1 cellular context compared by ENCODE assay signal in genomic region chr14:99217066-99217465, GRCh38.
TF ChIP-seq lines count a peak whose summit lies in the region.

No MANE protein-coding gene starts in this region.

TF ChIP-seq in SK-N-SH, 30 proteins besides CTCF, POLR2A, EP300 and RAD21 (continued from another document):
- no peak for TF ChIP-seq FOSL2 (IDR thresholded peaks at IDR 0.05; ENCODE audit: borderline replicate concordance, low read depth)
- TF ChIP-seq SMC3 (IDR thresholded peaks at IDR 0.05; ENCODE audit: low read depth, low read length): no peak
- no peak for TF ChIP-seq GATA2 (CRISPR knock-in tag; IDR thresholded peaks at IDR 0.05)
- no peak for TF ChIP-seq FOXM1 (IDR thresholded peaks at IDR 0.05; ENCODE audit: low read depth)
- no peak for TF ChIP-seq TCF12 (IDR thresholded peaks at IDR 0.05)
- TF ChIP-seq SIN3A (IDR thresholded peaks at IDR 0.05; ENCODE audit: borderline replicate concordance, low read depth, low read length): no peak
- no peak for TF ChIP-seq GABPA (IDR thresholded peaks at IDR 0.05; ENCODE audit: low read depth)
- no peak for TF ChIP-seq NRF1 (IDR thresholded peaks at IDR 0.05; ENCODE audit: low read depth, low read length)
- no peak for TF ChIP-seq RCOR1 (IDR thresholded peaks at IDR 0.05; ENCODE audit: low read length)
- TF ChIP-seq JUND (IDR thresholded peaks at IDR 0.05): no peak
- TF ChIP-seq MXI1 (IDR thresholded peaks at IDR 0.05; ENCODE audit: low read depth, low read length): no peak
- no peak for TF ChIP-seq MAX (IDR thresholded peaks at IDR 0.05; ENCODE audit: low read depth)
